In genomic region chr13:98157609-98158008, GRCh38 we compare ENCODE assay signal across 2 cellular contexts.
TF ChIP-seq lines count a peak whose summit lies in the region.

No MANE protein-coding gene starts in this region.

TF ChIP-seq in SK-N-SH treated with all-trans-retinoic acid at 6 μM for 48 hours, 23 proteins besides CTCF, POLR2A, EP300 and RAD21 (continued from another document):
- no peak for TF ChIP-seq PPARA (CRISPR knock-in tag; IDR thresholded peaks at IDR 0.05; ENCODE audit: borderline replicate concordance)
- no peak for TF ChIP-seq OSR1 (CRISPR knock-in tag; IDR thresholded peaks at IDR 0.05)
- no peak for TF ChIP-seq GLIS3 (CRISPR knock-in tag; IDR thresholded peaks at IDR 0.05)
- TF ChIP-seq ZC3H10 (CRISPR knock-in tag; IDR thresholded peaks at IDR 0.05), result no peak
- no peak for TF ChIP-seq BACH2 (CRISPR knock-in tag; IDR thresholded peaks at IDR 0.05; ENCODE audit: borderline replicate concordance)
- TF ChIP-seq TOX (CRISPR knock-in tag; IDR thresholded peaks at IDR 0.05; ENCODE audit: borderline replicate concordance), result no peak
- no peak for TF ChIP-seq CSDC2 (CRISPR knock-in tag; IDR thresholded peaks at IDR 0.05)
- TF ChIP-seq ZNF70 (CRISPR knock-in tag; IDR thresholded peaks at IDR 0.05), result no peak
- no peak for TF ChIP-seq ZNF8 (CRISPR knock-in tag; IDR thresholded peaks at IDR 0.05)
- no peak for TF ChIP-seq POU6F1 (CRISPR knock-in tag; IDR thresholded peaks at IDR 0.05; ENCODE audit: borderline replicate concordance, low read depth)
- no peak for TF ChIP-seq TCF4 (CRISPR knock-in tag; IDR thresholded peaks at IDR 0.05; ENCODE audit: borderline replicate concordance)
- no peak for TF ChIP-seq PATZ1 (CRISPR knock-in tag; IDR thresholded peaks at IDR 0.05; ENCODE audit: borderline replicate concordance)
- TF ChIP-seq, protein P1, sequence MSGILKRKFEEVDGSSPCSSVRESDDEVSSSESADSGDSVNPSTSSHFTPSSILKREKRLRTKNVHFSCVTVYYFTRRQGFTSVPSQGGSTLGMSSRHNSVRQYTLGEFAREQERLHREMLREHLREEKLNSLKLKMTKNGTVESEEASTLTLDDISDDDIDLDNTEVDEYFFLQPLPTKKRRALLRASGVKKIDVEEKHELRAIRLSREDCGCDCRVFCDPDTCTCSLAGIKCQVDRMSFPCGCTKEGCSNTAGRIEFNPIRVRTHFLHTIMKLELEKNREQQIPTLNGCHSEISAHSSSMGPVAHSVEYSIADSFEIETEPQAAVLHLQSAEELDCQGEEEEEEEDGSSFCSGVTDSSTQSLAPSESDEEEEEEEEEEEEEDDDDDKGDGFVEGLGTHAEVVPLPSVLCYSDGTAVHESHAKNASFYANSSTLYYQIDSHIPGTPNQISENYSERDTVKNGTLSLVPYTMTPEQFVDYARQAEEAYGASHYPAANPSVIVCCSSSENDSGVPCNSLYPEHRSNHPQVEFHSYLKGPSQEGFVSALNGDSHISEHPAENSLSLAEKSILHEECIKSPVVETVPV (CRISPR knock-in tag; IDR thresholded peaks at IDR 0.05), result no peak
- no peak for TF ChIP-seq ZFP3 (CRISPR knock-in tag; IDR thresholded peaks at IDR 0.05)
TF ChIP-seq in SK-N-SH treated with all-trans-retinoic acid at 6 μM for 48 hours: peak in this region for 0.

TF ChIP-seq in WTC11, 78 proteins besides CTCF, POLR2A, EP300 and RAD21 (continued from another document):
- no peak for TF ChIP-seq ATF2 (CRISPR knock-in tag; IDR thresholded peaks at IDR 0.05; ENCODE audit: borderline replicate concordance, low read depth)
